32 cellular contexts compared by ENCODE assay signal in the genomic region with DNA sequence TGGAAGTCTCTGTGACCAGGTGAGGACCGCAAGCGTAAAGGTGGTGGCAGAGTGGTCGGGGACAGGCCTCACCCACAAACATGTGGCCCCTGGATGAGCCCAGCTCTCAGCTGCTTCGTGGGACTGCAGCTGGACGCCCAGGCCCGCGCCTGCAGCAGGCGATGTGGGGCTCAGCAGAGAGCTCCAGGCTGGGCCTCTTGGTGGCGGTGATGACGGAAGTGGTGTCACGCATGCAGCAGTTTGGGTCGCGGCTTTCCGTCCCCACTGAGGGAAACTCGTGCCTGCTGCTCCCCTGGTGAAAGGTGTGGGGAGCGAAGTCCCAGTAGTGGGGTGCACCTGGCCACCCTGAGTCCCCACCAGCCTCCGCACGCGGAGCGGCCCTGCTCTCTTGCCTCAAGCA. TPM values are rescaled to one million over a fixed set of nuclear protein-coding genes. Genes with fewer than 3 reads are reported as not detected.
"Had no signal": no experiment of that assay in that cellular context is flagged by ENCODE, and none has a peak within 500 bp of the region (broad histone marks: within the 10 kb centered on the region; RNA-seq: fewer than 3 reads in every experiment).

No MANE protein-coding gene starts in this region.

- DNase-seq: activated CD4-positive, alpha-beta memory T cell treated with anti-CD3 and anti-CD28 coated beads, Interleukin-2, amount 10 ng/mL, durations not matched to agents 7 days and 5 days; activated CD4-positive, alpha-beta T cell treated with anti-CD3 and anti-CD28 coated beads for 1 hour; activated CD4-positive, alpha-beta T cell treated with anti-CD3 and anti-CD28 coated beads for 48 hours; activated CD4-positive, CD25-positive, alpha-beta regulatory T cell; activated CD8-positive, alpha-beta memory T cell treated with anti-CD3 and anti-CD28 coated beads for 24 hours; activated CD8-positive, alpha-beta memory T cell treated with anti-CD3 and anti-CD28 coated beads, Interleukin-2, amount 10 ng/mL, durations not matched to agents 7 days and 5 days; activated CD8-positive, alpha-beta memory T cell treated with anti-CD3 and anti-CD28 coated beads, Interleukin-2, amount 50 U/mL, for 48 hours; activated effector memory CD4-positive, alpha-beta T cell treated with Interleukin-2 at 50 U/mL for 16 hours; activated naive CD4-positive, alpha-beta T cell treated with anti-CD3 and anti-CD28 coated beads, Interleukin-2, amount 10 ng/mL, durations not matched to agents 7 days and 5 days; activated T-cell treated with anti-CD3 and anti-CD28 coated beads, Interleukin-2, amount 50 U/mL, for 48 hours; amygdala; body of pancreas; Kasumi-1; KG1; MG63; NCI-H1092; NCI-H1436 treated with DMSO at 0.1 percent for 48 hours; NCI-H2029; NCI-H345; NCI-H526; NCI-H748 treated with DMSO at 0.1 percent for 48 hours; NK-92 treated with Interleukin-12 subunit alpha and Interleukin-12 subunit beta, amount 100 ng/mL, for 24 hours; PC-9; SHP77; T1000; WERI-Rb-1 had no signal

- H3K9me3 ChIP-seq: body of pancreas, breast epithelium, MG63 had no signal

- H3K27ac ChIP-seq: body of pancreas, breast epithelium, PC-9, SJCRH30, SK-N-MC, WERI-Rb-1 had no signal

- H3K4me3 ChIP-seq: body of pancreas, breast epithelium, MG63, PC-9, SJCRH30, SK-N-MC had no signal

- H3K27me3 Mint-ChIP-seq: activated CD4-positive, alpha-beta memory T cell treated with anti-CD3 and anti-CD28 coated beads, Interleukin-2, amount 10 ng/mL, durations not matched to agents 7 days and 5 days; activated CD8-positive, alpha-beta memory T cell treated with anti-CD3 and anti-CD28 coated beads, Interleukin-2, amount 10 ng/mL, durations not matched to agents 7 days and 5 days; activated naive CD4-positive, alpha-beta T cell treated with anti-CD3 and anti-CD28 coated beads, Interleukin-2, amount 10 ng/mL, durations not matched to agents 7 days and 5 days; activated naive CD8-positive, alpha-beta T cell had no signal

- H3K4me3 Mint-ChIP-seq: activated CD4-positive, alpha-beta memory T cell treated with anti-CD3 and anti-CD28 coated beads, Interleukin-2, amount 10 ng/mL, durations not matched to agents 7 days and 5 days; activated CD8-positive, alpha-beta memory T cell treated with anti-CD3 and anti-CD28 coated beads, Interleukin-2, amount 10 ng/mL, durations not matched to agents 7 days and 5 days; activated naive CD4-positive, alpha-beta T cell treated with anti-CD3 and anti-CD28 coated beads, Interleukin-2, amount 10 ng/mL, durations not matched to agents 7 days and 5 days; activated naive CD8-positive, alpha-beta T cell had no signal

- H3K4me1 Mint-ChIP-seq: activated CD4-positive, alpha-beta memory T cell treated with anti-CD3 and anti-CD28 coated beads, Interleukin-2, amount 10 ng/mL, durations not matched to agents 7 days and 5 days; activated CD8-positive, alpha-beta memory T cell treated with anti-CD3 and anti-CD28 coated beads, Interleukin-2, amount 10 ng/mL, durations not matched to agents 7 days and 5 days; activated naive CD4-positive, alpha-beta T cell treated with anti-CD3 and anti-CD28 coated beads, Interleukin-2, amount 10 ng/mL, durations not matched to agents 7 days and 5 days had no signal

- H3K9me3 Mint-ChIP-seq: activated naive CD4-positive, alpha-beta T cell treated with anti-CD3 and anti-CD28 coated beads, Interleukin-2, amount 10 ng/mL, durations not matched to agents 7 days and 5 days had no signal

- ATAC-seq: activated CD8-positive, alpha-beta memory T cell treated with anti-CD3 and anti-CD28 coated beads, Interleukin-2, amount 10 ng/mL, durations not matched to agents 7 days and 5 days; body of pancreas had no signal

- H3K27ac Mint-ChIP-seq: activated CD4-positive, alpha-beta memory T cell treated with anti-CD3 and anti-CD28 coated beads, Interleukin-2, amount 10 ng/mL, durations not matched to agents 7 days and 5 days; activated CD8-positive, alpha-beta memory T cell treated with anti-CD3 and anti-CD28 coated beads, Interleukin-2, amount 10 ng/mL, durations not matched to agents 7 days and 5 days; activated naive CD4-positive, alpha-beta T cell treated with anti-CD3 and anti-CD28 coated beads, Interleukin-2, amount 10 ng/mL, durations not matched to agents 7 days and 5 days; activated naive CD8-positive, alpha-beta T cell had no signal

- H3K4me1 ChIP-seq: body of pancreas, breast epithelium had no signal

- H3K27me3 ChIP-seq: body of pancreas, breast epithelium, MG63, SJCRH30 had no signal

RNA-seq across cellular contexts. Expression of gene SLC49A3, which starts 43.5 kb away (rescaled TPM):
- total RNA-seq: NCI-H460, OCI-LY7, SJCRH30 had no signal
